In the genomic region with DNA sequence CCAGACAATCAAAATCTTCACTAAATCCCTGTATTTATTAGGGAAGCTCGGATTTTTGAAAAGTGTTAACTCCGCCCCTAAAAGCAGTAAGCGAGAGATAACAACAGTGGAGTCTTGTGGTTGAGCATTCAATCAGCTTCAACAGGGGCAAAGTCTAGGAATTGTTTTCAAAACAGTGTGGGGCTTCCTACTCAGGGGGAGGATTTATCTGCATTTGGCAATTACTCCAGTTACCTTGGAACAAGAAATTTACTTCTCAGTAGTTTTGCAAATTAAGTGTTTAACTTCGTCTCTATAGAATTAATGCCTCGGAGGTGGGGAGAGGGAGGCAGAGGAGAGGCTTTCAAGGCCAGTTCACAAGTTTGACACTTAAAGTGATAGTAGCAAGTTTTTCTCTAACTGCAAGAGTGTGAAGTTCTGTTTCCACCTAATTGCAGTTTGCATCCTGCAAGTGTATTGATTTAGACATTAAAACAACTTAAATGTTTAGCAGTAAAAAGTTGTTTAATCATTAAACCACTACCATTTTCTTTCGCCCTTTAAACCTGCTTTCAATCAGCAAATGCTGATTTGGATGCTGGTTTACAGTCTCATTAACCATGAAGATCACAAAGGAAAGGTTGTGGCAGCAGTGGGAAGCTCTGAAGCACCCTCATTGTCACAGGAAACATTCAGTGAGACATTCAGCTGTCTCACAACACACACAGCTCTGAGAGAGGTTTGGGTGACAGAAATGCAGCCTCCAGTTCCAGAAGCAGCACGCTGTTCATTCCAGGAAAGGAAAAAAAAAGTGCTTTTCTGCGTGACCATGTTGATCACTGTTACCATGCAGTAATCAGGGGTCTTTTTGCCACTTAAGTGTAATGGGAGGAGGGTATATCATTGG, we compare ENCODE assay signal across 1 cellular context.
TF ChIP-seq lines count a peak whose summit lies in the region.

No MANE protein-coding gene starts in this region.

TF ChIP-seq in HepG2, 621 proteins besides CTCF, POLR2A, EP300 and RAD21 (continued from another document and continues in another):
- TF ChIP-seq, protein P1, sequence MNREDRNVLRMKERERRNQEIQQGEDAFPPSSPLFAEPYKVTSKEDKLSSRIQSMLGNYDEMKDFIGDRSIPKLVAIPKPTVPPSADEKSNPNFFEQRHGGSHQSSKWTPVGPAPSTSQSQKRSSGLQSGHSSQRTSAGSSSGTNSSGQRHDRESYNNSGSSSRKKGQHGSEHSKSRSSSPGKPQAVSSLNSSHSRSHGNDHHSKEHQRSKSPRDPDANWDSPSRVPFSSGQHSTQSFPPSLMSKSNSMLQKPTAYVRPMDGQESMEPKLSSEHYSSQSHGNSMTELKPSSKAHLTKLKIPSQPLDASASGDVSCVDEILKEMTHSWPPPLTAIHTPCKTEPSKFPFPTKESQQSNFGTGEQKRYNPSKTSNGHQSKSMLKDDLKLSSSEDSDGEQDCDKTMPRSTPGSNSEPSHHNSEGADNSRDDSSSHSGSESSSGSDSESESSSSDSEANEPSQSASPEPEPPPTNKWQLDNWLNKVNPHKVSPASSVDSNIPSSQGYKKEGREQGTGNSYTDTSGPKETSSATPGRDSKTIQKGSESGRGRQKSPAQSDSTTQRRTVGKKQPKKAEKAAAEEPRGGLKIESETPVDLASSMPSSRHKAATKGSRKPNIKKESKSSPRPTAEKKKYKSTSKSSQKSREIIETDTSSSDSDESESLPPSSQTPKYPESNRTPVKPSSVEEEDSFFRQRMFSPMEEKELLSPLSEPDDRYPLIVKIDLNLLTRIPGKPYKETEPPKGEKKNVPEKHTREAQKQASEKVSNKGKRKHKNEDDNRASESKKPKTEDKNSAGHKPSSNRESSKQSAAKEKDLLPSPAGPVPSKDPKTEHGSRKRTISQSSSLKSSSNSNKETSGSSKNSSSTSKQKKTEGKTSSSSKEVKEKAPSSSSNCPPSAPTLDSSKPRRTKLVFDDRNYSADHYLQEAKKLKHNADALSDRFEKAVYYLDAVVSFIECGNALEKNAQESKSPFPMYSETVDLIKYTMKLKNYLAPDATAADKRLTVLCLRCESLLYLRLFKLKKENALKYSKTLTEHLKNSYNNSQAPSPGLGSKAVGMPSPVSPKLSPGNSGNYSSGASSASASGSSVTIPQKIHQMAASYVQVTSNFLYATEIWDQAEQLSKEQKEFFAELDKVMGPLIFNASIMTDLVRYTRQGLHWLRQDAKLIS (CRISPR knock-in tag; IDR thresholded peaks at IDR 0.05), result 0 out of 2 replicates have a peak, but pooled peaks have one; percentile 55
- TF ChIP-seq ZNF451 (CRISPR knock-in tag; IDR thresholded peaks at IDR 0.05) (no peak), ONECUT2 (CRISPR knock-in tag; IDR thresholded peaks at IDR 0.05) (peak; percentile 24; the same call in 1 of the 2 replicates), PAF1 (CRISPR knock-in tag; IDR thresholded peaks at IDR 0.05) (no peak), ZNF788 (CRISPR knock-in tag; IDR thresholded peaks at IDR 0.05; ENCODE audit: borderline replicate concordance) (no peak), ZNF777 (CRISPR knock-in tag; IDR thresholded peaks at IDR 0.05) (no peak), FOSL1 (CRISPR knock-in tag; IDR thresholded peaks at IDR 0.05; ENCODE audit: borderline replicate concordance) (no peak), ZBTB20 (CRISPR knock-in tag; IDR thresholded peaks at IDR 0.05; ENCODE audit: borderline replicate concordance, low read depth) (no peak; the same call in 1 of the 2 replicates), NCOA5 (CRISPR knock-in tag; IDR thresholded peaks at IDR 0.05) (no peak), ZSCAN20 (CRISPR knock-in tag; IDR thresholded peaks at IDR 0.05; ENCODE audit: borderline replicate concordance) (no peak), BRD4 (CRISPR knock-in tag; IDR thresholded peaks at IDR 0.05) (no peak), PITX1 (CRISPR knock-in tag; IDR thresholded peaks at IDR 0.05) (no peak), RFX1 (IDR thresholded peaks at IDR 0.05) (no peak), CHD2 (IDR thresholded peaks at IDR 0.05; ENCODE audit: low read depth, low read length) (no peak), NFKB2 (CRISPR knock-in tag; IDR thresholded peaks at IDR 0.05; ENCODE audit: borderline replicate concordance) (no peak), SCMH1 (CRISPR knock-in tag; IDR thresholded peaks at IDR 0.05; ENCODE audit: borderline replicate concordance) (no peak), KAT2B (IDR thresholded peaks at IDR 0.05; ENCODE audit: borderline replicate concordance, low read depth, low read length) (no peak), MLLT10 (CRISPR knock-in tag; IDR thresholded peaks at IDR 0.05) (no peak), BRCA1 (CRISPR knock-in tag; IDR thresholded peaks at IDR 0.05) (peak; percentile 55; the same call in 1 of the 2 replicates), ZNF790 (CRISPR knock-in tag; IDR thresholded peaks at IDR 0.05; ENCODE audit: borderline replicate concordance) (no peak)
- TF ChIP-seq, protein P2, sequence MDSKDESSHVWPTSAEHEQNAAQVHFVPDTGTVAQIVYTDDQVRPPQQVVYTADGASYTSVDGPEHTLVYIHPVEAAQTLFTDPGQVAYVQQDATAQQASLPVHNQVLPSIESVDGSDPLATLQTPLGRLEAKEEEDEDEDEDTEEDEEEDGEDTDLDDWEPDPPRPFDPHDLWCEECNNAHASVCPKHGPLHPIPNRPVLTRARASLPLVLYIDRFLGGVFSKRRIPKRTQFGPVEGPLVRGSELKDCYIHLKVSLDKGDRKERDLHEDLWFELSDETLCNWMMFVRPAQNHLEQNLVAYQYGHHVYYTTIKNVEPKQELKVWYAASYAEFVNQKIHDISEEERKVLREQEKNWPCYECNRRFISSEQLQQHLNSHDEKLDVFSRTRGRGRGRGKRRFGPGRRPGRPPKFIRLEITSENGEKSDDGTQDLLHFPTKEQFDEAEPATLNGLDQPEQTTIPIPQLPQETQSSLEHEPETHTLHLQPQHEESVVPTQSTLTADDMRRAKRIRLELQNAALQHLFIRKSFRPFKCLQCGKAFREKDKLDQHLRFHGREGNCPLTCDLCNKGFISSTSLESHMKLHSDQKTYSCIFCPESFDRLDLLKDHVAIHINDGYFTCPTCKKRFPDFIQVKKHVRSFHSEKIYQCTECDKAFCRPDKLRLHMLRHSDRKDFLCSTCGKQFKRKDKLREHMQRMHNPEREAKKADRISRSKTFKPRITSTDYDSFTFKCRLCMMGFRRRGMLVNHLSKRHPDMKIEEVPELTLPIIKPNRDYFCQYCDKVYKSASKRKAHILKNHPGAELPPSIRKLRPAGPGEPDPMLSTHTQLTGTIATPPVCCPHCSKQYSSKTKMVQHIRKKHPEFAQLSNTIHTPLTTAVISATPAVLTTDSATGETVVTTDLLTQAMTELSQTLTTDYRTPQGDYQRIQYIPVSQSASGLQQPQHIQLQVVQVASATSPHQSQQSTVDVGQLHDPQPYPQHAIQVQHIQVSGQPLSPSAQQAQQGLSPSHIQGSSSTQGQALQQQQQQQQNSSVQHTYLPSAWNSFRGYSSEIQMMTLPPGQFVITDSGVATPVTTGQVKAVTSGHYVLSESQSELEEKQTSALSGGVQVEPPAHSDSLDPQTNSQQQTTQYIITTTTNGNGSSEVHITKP (CRISPR knock-in tag; IDR thresholded peaks at IDR 0.05; ENCODE audit: low read depth), result no peak
- TF ChIP-seq, protein P3, sequence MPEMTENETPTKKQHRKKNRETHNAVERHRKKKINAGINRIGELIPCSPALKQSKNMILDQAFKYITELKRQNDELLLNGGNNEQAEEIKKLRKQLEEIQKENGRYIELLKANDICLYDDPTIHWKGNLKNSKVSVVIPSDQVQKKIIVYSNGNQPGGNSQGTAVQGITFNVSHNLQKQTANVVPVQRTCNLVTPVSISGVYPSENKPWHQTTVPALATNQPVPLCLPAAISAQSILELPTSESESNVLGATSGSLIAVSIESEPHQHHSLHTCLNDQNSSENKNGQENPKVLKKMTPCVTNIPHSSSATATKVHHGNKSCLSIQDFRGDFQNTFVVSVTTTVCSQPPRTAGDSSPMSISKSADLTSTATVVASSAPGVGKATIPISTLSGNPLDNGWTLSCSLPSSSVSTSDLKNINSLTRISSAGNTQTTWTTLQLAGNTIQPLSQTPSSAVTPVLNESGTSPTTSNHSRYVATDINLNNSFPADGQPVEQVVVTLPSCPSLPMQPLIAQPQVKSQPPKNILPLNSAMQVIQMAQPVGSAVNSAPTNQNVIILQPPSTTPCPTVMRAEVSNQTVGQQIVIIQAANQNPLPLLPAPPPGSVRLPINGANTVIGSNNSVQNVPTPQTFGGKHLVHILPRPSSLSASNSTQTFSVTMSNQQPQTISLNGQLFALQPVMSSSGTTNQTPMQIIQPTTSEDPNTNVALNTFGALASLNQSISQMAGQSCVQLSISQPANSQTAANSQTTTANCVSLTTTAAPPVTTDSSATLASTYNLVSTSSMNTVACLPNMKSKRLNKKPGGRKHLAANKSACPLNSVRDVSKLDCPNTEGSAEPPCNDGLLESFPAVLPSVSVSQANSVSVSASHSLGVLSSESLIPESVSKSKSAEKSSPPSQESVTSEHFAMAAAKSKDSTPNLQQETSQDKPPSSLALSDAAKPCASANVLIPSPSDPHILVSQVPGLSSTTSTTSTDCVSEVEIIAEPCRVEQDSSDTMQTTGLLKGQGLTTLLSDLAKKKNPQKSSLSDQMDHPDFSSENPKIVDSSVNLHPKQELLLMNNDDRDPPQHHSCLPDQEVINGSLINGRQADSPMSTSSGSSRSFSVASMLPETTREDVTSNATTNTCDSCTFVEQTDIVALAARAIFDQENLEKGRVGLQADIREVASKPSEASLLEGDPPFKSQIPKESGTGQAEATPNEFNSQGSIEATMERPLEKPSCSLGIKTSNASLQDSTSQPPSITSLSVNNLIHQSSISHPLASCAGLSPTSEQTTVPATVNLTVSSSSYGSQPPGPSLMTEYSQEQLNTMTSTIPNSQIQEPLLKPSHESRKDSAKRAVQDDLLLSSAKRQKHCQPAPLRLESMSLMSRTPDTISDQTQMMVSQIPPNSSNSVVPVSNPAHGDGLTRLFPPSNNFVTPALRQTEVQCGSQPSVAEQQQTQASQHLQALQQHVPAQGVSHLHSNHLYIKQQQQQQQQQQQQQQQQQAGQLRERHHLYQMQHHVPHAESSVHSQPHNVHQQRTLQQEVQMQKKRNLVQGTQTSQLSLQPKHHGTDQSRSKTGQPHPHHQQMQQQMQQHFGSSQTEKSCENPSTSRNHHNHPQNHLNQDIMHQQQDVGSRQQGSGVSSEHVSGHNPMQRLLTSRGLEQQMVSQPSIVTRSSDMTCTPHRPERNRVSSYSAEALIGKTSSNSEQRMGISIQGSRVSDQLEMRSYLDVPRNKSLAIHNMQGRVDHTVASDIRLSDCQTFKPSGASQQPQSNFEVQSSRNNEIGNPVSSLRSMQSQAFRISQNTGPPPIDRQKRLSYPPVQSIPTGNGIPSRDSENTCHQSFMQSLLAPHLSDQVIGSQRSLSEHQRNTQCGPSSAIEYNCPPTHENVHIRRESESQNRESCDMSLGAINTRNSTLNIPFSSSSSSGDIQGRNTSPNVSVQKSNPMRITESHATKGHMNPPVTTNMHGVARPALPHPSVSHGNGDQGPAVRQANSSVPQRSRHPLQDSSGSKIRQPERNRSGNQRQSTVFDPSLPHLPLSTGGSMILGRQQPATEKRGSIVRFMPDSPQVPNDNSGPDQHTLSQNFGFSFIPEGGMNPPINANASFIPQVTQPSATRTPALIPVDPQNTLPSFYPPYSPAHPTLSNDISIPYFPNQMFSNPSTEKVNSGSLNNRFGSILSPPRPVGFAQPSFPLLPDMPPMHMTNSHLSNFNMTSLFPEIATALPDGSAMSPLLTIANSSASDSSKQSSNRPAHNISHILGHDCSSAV (CRISPR knock-in tag; IDR thresholded peaks at IDR 0.05; ENCODE audit: borderline replicate concordance), result no peak
- TF ChIP-seq, protein P4, sequence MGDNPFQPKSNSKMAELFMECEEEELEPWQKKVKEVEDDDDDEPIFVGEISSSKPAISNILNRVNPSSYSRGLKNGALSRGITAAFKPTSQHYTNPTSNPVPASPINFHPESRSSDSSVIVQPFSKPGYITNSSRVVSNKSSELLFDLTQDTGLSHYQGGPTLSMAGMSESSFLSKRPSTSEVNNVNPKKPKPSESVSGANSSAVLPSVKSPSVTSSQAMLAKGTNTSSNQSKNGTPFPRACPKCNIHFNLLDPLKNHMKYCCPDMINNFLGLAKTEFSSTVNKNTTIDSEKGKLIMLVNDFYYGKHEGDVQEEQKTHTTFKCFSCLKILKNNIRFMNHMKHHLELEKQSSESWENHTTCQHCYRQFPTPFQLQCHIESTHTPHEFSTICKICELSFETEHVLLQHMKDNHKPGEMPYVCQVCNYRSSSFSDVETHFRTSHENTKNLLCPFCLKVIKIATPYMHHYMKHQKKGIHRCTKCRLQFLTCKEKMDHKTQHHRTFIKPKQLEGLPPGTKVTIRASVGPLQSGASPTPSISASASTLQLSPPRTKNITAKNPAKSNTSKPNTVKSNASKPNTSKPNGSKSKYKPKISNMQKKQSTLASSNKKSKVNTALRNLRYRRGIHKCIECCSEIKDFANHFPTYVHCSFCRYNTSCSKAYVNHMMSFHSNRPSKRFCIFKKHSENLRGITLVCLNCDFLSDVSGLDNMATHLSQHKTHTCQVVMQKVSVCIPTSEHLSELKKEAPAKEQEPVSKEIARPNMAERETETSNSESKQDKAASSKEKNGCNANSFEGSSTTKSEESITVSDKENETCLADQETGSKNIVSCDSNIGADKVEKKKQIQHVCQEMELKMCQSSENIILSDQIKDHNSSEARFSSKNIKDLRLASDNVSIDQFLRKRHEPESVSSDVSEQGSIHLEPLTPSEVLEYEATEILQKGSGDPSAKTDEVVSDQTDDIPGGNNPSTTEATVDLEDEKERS (CRISPR knock-in tag; IDR thresholded peaks at IDR 0.05), result no peak
- TF ChIP-seq, protein P5, sequence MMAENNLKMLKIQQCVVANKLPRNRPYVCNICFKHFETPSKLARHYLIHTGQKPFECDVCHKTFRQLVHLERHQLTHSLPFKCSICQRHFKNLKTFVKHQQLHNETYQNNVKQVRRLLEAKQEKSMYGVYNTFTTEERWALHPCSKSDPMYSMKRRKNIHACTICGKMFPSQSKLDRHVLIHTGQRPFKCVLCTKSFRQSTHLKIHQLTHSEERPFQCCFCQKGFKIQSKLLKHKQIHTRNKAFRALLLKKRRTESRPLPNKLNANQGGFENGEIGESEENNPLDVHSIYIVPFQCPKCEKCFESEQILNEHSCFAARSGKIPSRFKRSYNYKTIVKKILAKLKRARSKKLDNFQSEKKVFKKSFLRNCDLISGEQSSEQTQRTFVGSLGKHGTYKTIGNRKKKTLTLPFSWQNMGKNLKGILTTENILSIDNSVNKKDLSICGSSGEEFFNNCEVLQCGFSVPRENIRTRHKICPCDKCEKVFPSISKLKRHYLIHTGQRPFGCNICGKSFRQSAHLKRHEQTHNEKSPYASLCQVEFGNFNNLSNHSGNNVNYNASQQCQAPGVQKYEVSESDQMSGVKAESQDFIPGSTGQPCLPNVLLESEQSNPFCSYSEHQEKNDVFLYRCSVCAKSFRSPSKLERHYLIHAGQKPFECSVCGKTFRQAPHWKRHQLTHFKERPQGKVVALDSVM (CRISPR knock-in tag; IDR thresholded peaks at IDR 0.05), result no peak
- TF ChIP-seq, protein P6, sequence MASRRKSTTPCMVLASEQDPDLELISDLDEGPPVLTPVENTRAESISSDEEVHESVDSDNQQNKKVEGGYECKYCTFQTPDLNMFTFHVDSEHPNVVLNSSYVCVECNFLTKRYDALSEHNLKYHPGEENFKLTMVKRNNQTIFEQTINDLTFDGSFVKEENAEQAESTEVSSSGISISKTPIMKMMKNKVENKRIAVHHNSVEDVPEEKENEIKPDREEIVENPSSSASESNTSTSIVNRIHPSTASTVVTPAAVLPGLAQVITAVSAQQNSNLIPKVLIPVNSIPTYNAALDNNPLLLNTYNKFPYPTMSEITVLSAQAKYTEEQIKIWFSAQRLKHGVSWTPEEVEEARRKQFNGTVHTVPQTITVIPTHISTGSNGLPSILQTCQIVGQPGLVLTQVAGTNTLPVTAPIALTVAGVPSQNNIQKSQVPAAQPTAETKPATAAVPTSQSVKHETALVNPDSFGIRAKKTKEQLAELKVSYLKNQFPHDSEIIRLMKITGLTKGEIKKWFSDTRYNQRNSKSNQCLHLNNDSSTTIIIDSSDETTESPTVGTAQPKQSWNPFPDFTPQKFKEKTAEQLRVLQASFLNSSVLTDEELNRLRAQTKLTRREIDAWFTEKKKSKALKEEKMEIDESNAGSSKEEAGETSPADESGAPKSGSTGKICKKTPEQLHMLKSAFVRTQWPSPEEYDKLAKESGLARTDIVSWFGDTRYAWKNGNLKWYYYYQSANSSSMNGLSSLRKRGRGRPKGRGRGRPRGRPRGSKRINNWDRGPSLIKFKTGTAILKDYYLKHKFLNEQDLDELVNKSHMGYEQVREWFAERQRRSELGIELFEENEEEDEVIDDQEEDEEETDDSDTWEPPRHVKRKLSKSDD (CRISPR knock-in tag; IDR thresholded peaks at IDR 0.05; ENCODE audit: low read depth), result no peak
